In genomic region chrX:22950278-22951266, GRCh38 we compare ENCODE assay signal across 9 cellular contexts.
DNase-seq lines count a peak whose midpoint lies in the region; ATAC-seq and TF ChIP-seq lines count a peak whose summit lies in the region.
"Had no signal": no experiment of that assay in that cellular context is flagged by ENCODE, and none has a peak within 500 bp of the region (broad histone marks: within the 10 kb centered on the region; RNA-seq: fewer than 3 reads in every experiment).

No MANE protein-coding gene starts in this region.

- no peak for ATAC-seq in GM18502 (IDR thresholded peaks at IDR 0.05; ENCODE audit: poor library complexity, unreplicated experiment)
- ATAC-seq: T-cell had no signal

- DNase-seq in GM04503 (ENCODE audit: low read depth) (peak; percentile 16), RKO (ENCODE audit: low spot score) (peak; percentile 96), epithelial cell of esophagus (ENCODE audit: low read depth) (peak; percentile 86), retinal pigment epithelial cell (ENCODE audit: low read depth) (peak; percentile 47), NCI-H1092 (lab: John Stamatoyannopoulos, UW) (no peak)
- DNase-seq in activated CD4-positive, CD25-positive, alpha-beta regulatory T cell treated with anti-CD3 and anti-CD28 coated beads, Interleukin-2, amount 50 U/mL, for 72 hours = no peak
- DNase-seq in effector CD4-positive, alpha-beta T cell = no peak
- DNase-seq: T-cell had no signal

- TF ChIP-seq CTCF in epithelial cell of esophagus (IDR thresholded peaks at IDR 0.05; ENCODE audit: insufficient read depth, low read depth, low read length, missing control alignments) = no peak
- no peak for TF ChIP-seq CTCF in retinal pigment epithelial cell (conservative IDR thresholded peaks at IDR 0.05; ENCODE audit: low read depth, low read length)

- H3K4me3 ChIP-seq in epithelial cell of esophagus (ENCODE audit: low read length) (no peak overlapping the region), retinal pigment epithelial cell (ENCODE audit: low read length) (no peak overlapping the region)

Comparison
In these comparisons a context has a peak if more than half of its experiments do, and no peak if none do; other contexts are left out.
1. DNase-seq: peak in GM04503 (single experiment), RKO (single experiment), epithelial cell of esophagus (single experiment) and retinal pigment epithelial cell (single experiment); none in activated CD4-positive, CD25-positive, alpha-beta regulatory T cell treated with anti-CD3 and anti-CD28 coated beads, Interleukin-2, amount 50 U/mL, for 72 hours (single experiment), effector CD4-positive, alpha-beta T cell (single experiment) and NCI-H1092 (single experiment).